8 cellular contexts compared by ENCODE assay signal in genomic region chr17:64661041-64661730, GRCh38. TPM values are rescaled to one million over a fixed set of nuclear protein-coding genes. Genes with fewer than 3 reads are reported as not detected.
DNase-seq lines count a peak whose midpoint lies in the region; ATAC-seq and TF ChIP-seq lines count a peak whose summit lies in the region.
"Not testable (repeated sequence)": the region's sequence is repeated elsewhere in the genome, so short reads cannot be mapped to it uniquely, and the experiment has no call there.

No MANE protein-coding gene starts in this region.

- WGBS in psoas muscle, 3 donors, result 0 to 1% (median 1%) methylated on average over 32 to 35 of the region's 35 CpGs

- H3K27me3 Mint-ChIP-seq in central memory CD8-positive, alpha-beta T cell; stimulated activated naive CD8-positive, alpha-beta T cell treated with anti-CD3 and anti-CD28 coated beads, Interleukin-15, amount 100 ng/mL, for 72 hours: not testable (repeated sequence)
- peaks cover 5 to 11% (median 8%) of the 10 kb centered on the region in 3 donors for H3K27me3 Mint-ChIP-seq in immature natural killer cell (ENCODE audit: low read depth in 3 of 3)

- H3K4me1 ChIP-seq in psoas muscle, result peaks cover 13% of the 10 kb centered on the region

- not testable (repeated sequence) for H3K9me3 Mint-ChIP-seq in central memory CD8-positive, alpha-beta T cell; immature natural killer cell; stimulated activated naive CD8-positive, alpha-beta T cell treated with anti-CD3 and anti-CD28 coated beads, Interleukin-15, amount 100 ng/mL, for 72 hours

- H3K9me3 ChIP-seq in psoas muscle, result not testable (repeated sequence)

- H3K4me1 Mint-ChIP-seq in central memory CD8-positive, alpha-beta T cell, result peaks cover 43% of the 10 kb centered on the region
- peaks cover 51 to 58% of the 10 kb centered on the region in 2 donors for H3K4me1 Mint-ChIP-seq in immature natural killer cell
- H3K4me1 Mint-ChIP-seq in stimulated activated naive CD8-positive, alpha-beta T cell treated with anti-CD3 and anti-CD28 coated beads, Interleukin-15, amount 100 ng/mL, for 72 hours, result peaks cover 47% of the 10 kb centered on the region

- peak overlapping the region; percentile 78 for H3K4me3 ChIP-seq in psoas muscle

- intact Hi-C loops in psoas muscle (cut with DNase I), result not testable (repeated sequence)

- peak overlapping the region; percentile 95 for H3K27ac Mint-ChIP-seq in central memory CD8-positive, alpha-beta T cell (ENCODE audit: low read depth)
- peak overlapping the region; percentile 93 to 98 (median 96) for H3K27ac Mint-ChIP-seq in immature natural killer cell
- peak overlapping the region; percentile 98 to 99 for H3K27ac Mint-ChIP-seq in stimulated activated naive CD8-positive, alpha-beta T cell treated with anti-CD3 and anti-CD28 coated beads, Interleukin-15, amount 100 ng/mL, for 72 hours

- not testable (repeated sequence) for H3K27me3 ChIP-seq in psoas muscle (ENCODE audit: insufficient read depth in 3 of 3, low read length in 2 of 3)

- not testable (repeated sequence) for TF ChIP-seq CTCF in psoas muscle (IDR thresholded peaks at IDR 0.05)

- not testable (repeated sequence) for H3K36me3 ChIP-seq in psoas muscle (ENCODE audit: insufficient read depth in 1 of 2, low read depth in 1 of 2)

- DNase-seq in Daoy (ENCODE audit: low read depth) (peak; percentile 21), immature natural killer cell (peak; percentile 21 to 34 (median 27))
- DNase-seq in NK-92 treated with Interleukin-12 subunit alpha and Interleukin-12 subunit beta, amount 100 ng/mL, for 24 hours (lab: John Stamatoyannopoulos, UW), result peak; percentile 22
- peak; percentile 17 to 18 for DNase-seq in activated CD8-positive, alpha-beta memory T cell treated with anti-CD3 and anti-CD28 coated beads for 4 hours (ENCODE audit: low read depth in 2 of 2)
- DNase-seq in central memory CD8-positive, alpha-beta T cell (ENCODE audit: low spot score in 2 of 2), result peak in 1 of 2 donors; percentile 10
- DNase-seq in psoas muscle, result not testable (repeated sequence)
- DNase-seq in stimulated activated naive CD8-positive, alpha-beta T cell treated with anti-CD3 and anti-CD28 coated beads, Interleukin-15, amount 100 ng/mL, for 72 hours, result peak; percentile 27 to 39

- H3K4me3 Mint-ChIP-seq in central memory CD8-positive, alpha-beta T cell, result peak overlapping the region; percentile 97
- H3K4me3 Mint-ChIP-seq in immature natural killer cell, result peak overlapping the region; percentile 96 to 99 (median 96)
- H3K4me3 Mint-ChIP-seq in stimulated activated naive CD8-positive, alpha-beta T cell treated with anti-CD3 and anti-CD28 coated beads, Interleukin-15, amount 100 ng/mL, for 72 hours, result peak overlapping the region; percentile 95 to 98

- peak overlapping the region; percentile 95 for H3K27ac ChIP-seq in psoas muscle

- H3K36me3 Mint-ChIP-seq in central memory CD8-positive, alpha-beta T cell (ENCODE audit: insufficient read depth), result peaks cover 18% of the 10 kb centered on the region
- H3K36me3 Mint-ChIP-seq in immature natural killer cell, result not testable (repeated sequence)

- peak; percentile 6 for ATAC-seq in HG03159 (IDR thresholded peaks at IDR 0.05; ENCODE audit: unreplicated experiment)
- peak; percentile 13 for ATAC-seq in central memory CD8-positive, alpha-beta T cell (replicated peaks; ENCODE audit: extremely low read depth, poor library complexity, severe bottlenecking)
- peak; percentile 19 to 47 (median 22) for ATAC-seq in psoas muscle
- peak; percentile 17 for ATAC-seq in stimulated activated naive CD8-positive, alpha-beta T cell treated with anti-CD3 and anti-CD28 coated beads, Interleukin-15, amount 100 ng/mL, for 72 hours

RNA-seq across cellular contexts. Expression of gene SMURF2, which starts 0.9 kb away (rescaled TPM):
- total RNA-seq in Daoy (2014; rRNA removed; shearing (Covaris generic)), result 80.7 and 84.8 TPM in 2 replicates
- polyA plus RNA-seq in immature natural killer cell (1 to 10 TPM; 8.1 to 8.5 (median 8.3) TPM), psoas muscle (1 to 10 TPM; 4.3 to 6.6 (median 5.6) TPM)
- total RNA-seq in psoas muscle, result 10 to 100 TPM in 2 of 4 donors, 1 to 10 TPM in 2; 8.3 to 12.0 (median 10.0) TPM
